In genomic region chr13:48532473-48533206, GRCh38 we compare ENCODE assay signal across 1 cellular context.
TF ChIP-seq lines count a peak whose summit lies in the region.

TSS of gene RCBTB2 (minus strand) at chr13:48533080. CDS start at chr13:48521939, 11,141 bp downstream.

TF ChIP-seq in HepG2, 621 proteins besides CTCF, POLR2A, EP300 and RAD21 (continued from another document and continues in another):
- TF ChIP-seq MAFF (IDR thresholded peaks at IDR 0.05; ENCODE audit: low read depth, low read length) (no peak), KAT2B (IDR thresholded peaks at IDR 0.05; ENCODE audit: borderline replicate concordance, low read depth, low read length) (no peak), GPBP1L1 (CRISPR knock-in tag; IDR thresholded peaks at IDR 0.05) (no peak), SOX5 (CRISPR knock-in tag; IDR thresholded peaks at IDR 0.05; ENCODE audit: borderline replicate concordance) (peak; percentile 53), ZNF280B (CRISPR knock-in tag; IDR thresholded peaks at IDR 0.05; ENCODE audit: borderline replicate concordance) (peak; percentile 47; the same call in 1 of the 2 replicates), ZNF34 (CRISPR knock-in tag; IDR thresholded peaks at IDR 0.05; ENCODE audit: borderline replicate concordance) (no peak), UBTF (CRISPR knock-in tag; IDR thresholded peaks at IDR 0.05) (peak; percentile 93), MAFK (conservative IDR thresholded peaks at IDR 0.05 in 1 of 2, IDR thresholded peaks at IDR 0.05 in 1 of 2; ENCODE audit: low read length in 2 of 2) (no peak), HOMEZ (CRISPR knock-in tag; IDR thresholded peaks at IDR 0.05; ENCODE audit: low read depth) (no peak), ZNF619 (CRISPR knock-in tag; IDR thresholded peaks at IDR 0.05) (peak; percentile 16; the same call in 1 of the 2 replicates), BRF2 (CRISPR knock-in tag; IDR thresholded peaks at IDR 0.05) (0 out of 2 replicates have a peak, but pooled peaks have one; percentile 55), HOXA5 (CRISPR knock-in tag; IDR thresholded peaks at IDR 0.05) (peak; percentile 78; the same call in 1 of the 2 replicates), ZNF18 (CRISPR knock-in tag; IDR thresholded peaks at IDR 0.05; ENCODE audit: insufficient replicate concordance) (peak; percentile 59), ZFYVE20 (CRISPR knock-in tag; IDR thresholded peaks at IDR 0.05; ENCODE audit: borderline replicate concordance, low read depth) (peak; percentile 79; the same call in 1 of the 2 replicates), RBAK (CRISPR knock-in tag; IDR thresholded peaks at IDR 0.05) (no peak), SYNCRIP (IDR thresholded peaks at IDR 0.05; ENCODE audit: insufficient read depth, low read depth, low read length) (no peak), ZNF292 (CRISPR knock-in tag; IDR thresholded peaks at IDR 0.05; ENCODE audit: borderline replicate concordance, low read depth) (peak; percentile 51; the same call in 1 of the 2 replicates), KLF13 (CRISPR knock-in tag; IDR thresholded peaks at IDR 0.05) (no peak), SMYD3 (CRISPR knock-in tag; IDR thresholded peaks at IDR 0.05) (peak; percentile 74; the same call in 1 of the 2 replicates), POGZ (CRISPR knock-in tag; IDR thresholded peaks at IDR 0.05) (peak; percentile 90), E2F5 (CRISPR knock-in tag; conservative IDR thresholded peaks at IDR 0.05) (peak; percentile 92), RBFOX2 (IDR thresholded peaks at IDR 0.05; ENCODE audit: low read depth, low read length) (peak; percentile 95), HNRNPK (IDR thresholded peaks at IDR 0.05; ENCODE audit: low read depth, low read length, poor library complexity, severe bottlenecking) (peak; percentile 93), ZBTB49 (CRISPR knock-in tag; IDR thresholded peaks at IDR 0.05; ENCODE audit: borderline replicate concordance) (peak; percentile 47; the same call in 1 of the 2 replicates), NR0B2 (CRISPR knock-in tag; IDR thresholded peaks at IDR 0.05) (peak; percentile 73), ZNF879 (CRISPR knock-in tag; IDR thresholded peaks at IDR 0.05) (no peak), FOXK2 (IDR thresholded peaks at IDR 0.05) (no peak), AKAP8 (CRISPR knock-in tag; IDR thresholded peaks at IDR 0.05) (no peak; the same call in 1 of the 2 replicates), ZFP62 (CRISPR knock-in tag; IDR thresholded peaks at IDR 0.05) (no peak), TAF15 (IDR thresholded peaks at IDR 0.05; ENCODE audit: low read depth, low read length, poor library complexity, severe bottlenecking) (no peak), ZSCAN31 (CRISPR knock-in tag; IDR thresholded peaks at IDR 0.05; ENCODE audit: low read depth) (0 out of 2 replicates have a peak, but pooled peaks have one; percentile 61), ZNF503 (CRISPR knock-in tag; IDR thresholded peaks at IDR 0.05) (peak; percentile 70), POGK (CRISPR knock-in tag; conservative IDR thresholded peaks at IDR 0.05) (peak; percentile 78; the same call in 1 of the 2 replicates), ZNF136 (CRISPR knock-in tag; IDR thresholded peaks at IDR 0.05; ENCODE audit: low read depth) (0 out of 2 replicates have a peak, but pooled peaks have one; percentile 37), ATF1 (CRISPR knock-in tag; IDR thresholded peaks at IDR 0.05) (no peak), ZNF776 (CRISPR knock-in tag; IDR thresholded peaks at IDR 0.05) (peak; percentile 81), TRIM24 (CRISPR knock-in tag; IDR thresholded peaks at IDR 0.05) (no peak), ZNF616 (CRISPR knock-in tag; IDR thresholded peaks at IDR 0.05; ENCODE audit: low read depth) (peak; percentile 93; the same call in 1 of the 2 replicates), NR3C1 (CRISPR knock-in tag; IDR thresholded peaks at IDR 0.05) (no peak), SP4 (CRISPR knock-in tag; IDR thresholded peaks at IDR 0.05) (peak; percentile 44; the same call in 1 of the 2 replicates), MLLT10 (CRISPR knock-in tag; IDR thresholded peaks at IDR 0.05) (no peak), THAP7 (CRISPR knock-in tag; IDR thresholded peaks at IDR 0.05) (no peak; the same call in 1 of the 2 replicates), CREBL2 (CRISPR knock-in tag; IDR thresholded peaks at IDR 0.05; ENCODE audit: borderline replicate concordance) (no peak)
